8 cellular contexts compared by ENCODE assay signal in the genomic region with DNA sequence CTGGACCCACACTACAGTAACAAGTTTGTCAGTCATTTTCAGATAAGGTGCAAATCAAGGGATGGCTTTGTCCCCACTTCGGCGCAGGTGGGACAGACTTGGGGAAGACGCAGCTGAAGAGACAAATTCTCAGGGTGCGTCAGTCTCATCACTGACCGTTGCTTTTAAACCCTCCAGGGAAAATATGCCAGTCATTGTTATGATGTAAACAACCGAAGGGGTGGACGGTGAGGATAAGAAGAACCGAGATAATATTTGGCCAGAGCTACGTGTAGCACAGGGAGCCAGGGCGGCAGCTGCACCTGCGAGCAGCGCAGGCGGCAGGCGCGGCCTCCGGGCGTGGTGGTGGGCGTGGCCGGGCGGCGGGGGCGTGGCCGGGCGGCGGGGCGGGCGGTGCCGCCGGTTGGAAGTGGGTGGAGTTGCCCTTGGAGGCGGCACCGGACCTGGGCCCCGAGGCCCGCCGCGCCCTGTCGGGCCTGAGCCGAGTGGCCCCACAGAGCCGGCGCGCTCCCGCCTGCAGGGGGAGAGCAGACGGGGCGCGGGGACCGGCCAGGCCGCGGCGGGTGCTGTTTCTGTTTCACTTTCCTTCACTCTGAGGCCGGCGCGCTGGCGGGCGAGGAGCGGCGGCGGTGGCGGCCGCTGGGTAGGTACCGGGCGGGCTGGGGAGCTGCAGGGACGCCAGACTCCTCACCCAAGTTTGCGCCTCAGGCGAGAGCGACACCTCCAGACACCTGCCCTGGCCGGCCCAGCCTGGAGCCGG. TPM values are rescaled to one million over a fixed set of nuclear protein-coding genes. Genes with fewer than 3 reads are reported as not detected.
DNase-seq lines count a peak whose midpoint lies in the region; ATAC-seq and TF ChIP-seq lines count a peak whose summit lies in the region.

Gene PCGF5, plus strand, starts transcription at position 470 of the 760 bp plus-strand sequence. CDS start 2,209 bp downstream, outside the sequence.

- DNase-seq in GM13976 (ENCODE audit: low spot score) (peak; percentile 96), NCI-H1105 (lab: John Stamatoyannopoulos, UW) (peak; percentile 62), T-helper 17 cell (peak; percentile 94 to 96 (median 95)), amygdala (lab: John Stamatoyannopoulos, UW) (peak in 55 of 56 donors; percentile 34 to 93 (median 74)), left ventricle myocardium inferior (peak; percentile 93), psoas muscle (peak; percentile 91 to 96)

- H3K36me3 ChIP-seq in left ventricle myocardium inferior = no peaks in the 10 kb centered on the region
- peaks cover 1 to 4% of the 10 kb centered on the region in 2 donors for H3K36me3 ChIP-seq in psoas muscle (ENCODE audit: insufficient read depth in 1 of 2, low read depth in 1 of 2)
- no peaks in the 10 kb centered on the region for H3K36me3 ChIP-seq in urinary bladder (ENCODE audit: insufficient read depth)

- no peaks in the 10 kb centered on the region for H3K27me3 ChIP-seq in left ventricle myocardium inferior (ENCODE audit: low read depth)
- no peaks in the 10 kb centered on the region for H3K27me3 ChIP-seq in psoas muscle (ENCODE audit: insufficient read depth in 3 of 3, low read length in 2 of 3)

- TF ChIP-seq CTCF in GM13976 (IDR thresholded peaks at IDR 0.05; ENCODE audit: borderline replicate concordance, control extremely low read depth, extremely low read depth, insufficient read depth, missing control alignments) (peak; percentile 49), left ventricle myocardium inferior (IDR thresholded peaks at IDR 0.05; ENCODE audit: borderline replicate concordance) (peak; percentile 61), psoas muscle (IDR thresholded peaks at IDR 0.05) (peak; percentile 37)

- H3K27ac ChIP-seq in left ventricle myocardium inferior (replicated peaks) (peak within 1 kb of the TSS; percentile 97), psoas muscle (peak within 1 kb of the TSS; percentile 88), urinary bladder (ENCODE audit: low read depth) (peak within 1 kb of the TSS; percentile 95)

- peak within 1 kb of the TSS; percentile 97 for H3K4me3 ChIP-seq in left ventricle myocardium inferior
- H3K4me3 ChIP-seq in psoas muscle = peak within 1 kb of the TSS; percentile 82
- peak within 1 kb of the TSS; percentile 99 for H3K4me3 ChIP-seq in urinary bladder (ENCODE audit: low read depth, low read length)

- 1 to 2% (median 1%) methylated on average over 39 to 66 of the region's 66 CpGs for WGBS in psoas muscle, 3 donors
- WGBS in urinary bladder = 1% methylated on average over 66 of the region's 66 CpGs

- H3K4me3 Mint-ChIP-seq in T-helper 17 cell = peak within 1 kb of the TSS; percentile 94

- peak within 1 kb of the TSS; percentile 75 for H3K27ac Mint-ChIP-seq in T-helper 17 cell

- peak; percentile 95 for ATAC-seq in HG02678 (IDR thresholded peaks at IDR 0.05; ENCODE audit: unreplicated experiment)
- peak; percentile 97 for ATAC-seq in T-helper 17 cell
- peak; percentile 98 to 100 (median 99) for ATAC-seq in psoas muscle

- H3K27me3 Mint-ChIP-seq in T-helper 17 cell = no peaks in the 10 kb centered on the region

- in situ Hi-C loops in GM13976 (cut with MboI; ENCODE audit: low sequenced_read_pairs, unreplicated experiment) = no loop called here

- H3K4me1 ChIP-seq in left ventricle myocardium inferior (peaks cover 72% of the 10 kb centered on the region), psoas muscle (peaks cover 42% of the 10 kb centered on the region), urinary bladder (ENCODE audit: insufficient read depth) (peaks cover 1% of the 10 kb centered on the region)

- intact Hi-C loops in left ventricle myocardium inferior (cut with micrococcal nuclease) = no loop called here
- intact Hi-C loops in psoas muscle (cut with DNase I) = loop anchor here (2.0 to 5.0 kb wide), 2 partner anchors 58 kb away; no protein-coding TSS in a partner anchor

- H3K9me3 ChIP-seq in T-helper 17 cell (ENCODE audit: control insufficient read depth, low read length, poor library complexity, severe bottlenecking) (no peaks in the 10 kb centered on the region), left ventricle myocardium inferior (replicated peaks) (no peaks in the 10 kb centered on the region), psoas muscle (no peaks in the 10 kb centered on the region)

- no peaks in the 10 kb centered on the region for H3K36me3 Mint-ChIP-seq in T-helper 17 cell (ENCODE audit: low read depth)

- peaks cover 39% of the 10 kb centered on the region for H3K4me1 Mint-ChIP-seq in T-helper 17 cell

RNA-seq across cellular contexts. Expression of gene PCGF5, which starts in this region (rescaled TPM):
- total RNA-seq in T-helper 17 cell (10 to 100 TPM; 66.7 to 86.8 TPM), left ventricle myocardium inferior (61.0 TPM), psoas muscle (10 to 100 TPM; 30.3 to 85.2 (median 57.4) TPM), urinary bladder (51.2 TPM)
- polyA plus RNA-seq in psoas muscle (100 to 1,000 TPM in 1 of 3 donors, 10 to 100 TPM in 2; 56.5 to 126 (median 57.8) TPM), urinary bladder (20.3 TPM)

Comparison
In these comparisons a context has a peak if more than half of its experiments do, and no peak if none do; other contexts are left out.
1. Peak in every context shown above with its lines: DNase-seq, ATAC-seq, H3K4me3 ChIP-seq and H3K27ac ChIP-seq.